In the genomic region with DNA sequence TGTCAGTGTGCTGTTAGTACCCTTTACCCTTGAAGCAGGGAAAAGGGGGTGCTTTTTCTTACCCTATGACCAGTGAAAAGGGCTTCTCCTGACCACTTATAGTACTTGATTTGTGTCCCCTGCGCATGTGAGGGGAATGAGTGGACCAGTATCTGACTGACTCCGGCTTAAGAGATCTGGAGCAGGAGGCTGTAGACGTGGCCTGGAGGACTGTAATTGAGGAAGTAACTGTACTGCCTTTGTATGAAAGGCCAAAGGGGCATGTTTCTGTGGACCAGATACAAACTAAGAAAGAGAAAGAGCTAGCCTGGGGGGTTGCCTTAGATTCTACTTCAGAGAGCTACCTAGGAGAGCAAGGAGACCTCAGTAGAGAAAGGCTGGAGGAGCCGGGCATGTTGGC, we compare ENCODE assay signal across 1 cellular context.
TF ChIP-seq lines count a peak whose summit lies in the region.

No MANE protein-coding gene starts in this region.

TF ChIP-seq in K562, 482 proteins besides CTCF, POLR2A, EP300 and RAD21 (continued from another document):
- TF ChIP-seq, protein P1, sequence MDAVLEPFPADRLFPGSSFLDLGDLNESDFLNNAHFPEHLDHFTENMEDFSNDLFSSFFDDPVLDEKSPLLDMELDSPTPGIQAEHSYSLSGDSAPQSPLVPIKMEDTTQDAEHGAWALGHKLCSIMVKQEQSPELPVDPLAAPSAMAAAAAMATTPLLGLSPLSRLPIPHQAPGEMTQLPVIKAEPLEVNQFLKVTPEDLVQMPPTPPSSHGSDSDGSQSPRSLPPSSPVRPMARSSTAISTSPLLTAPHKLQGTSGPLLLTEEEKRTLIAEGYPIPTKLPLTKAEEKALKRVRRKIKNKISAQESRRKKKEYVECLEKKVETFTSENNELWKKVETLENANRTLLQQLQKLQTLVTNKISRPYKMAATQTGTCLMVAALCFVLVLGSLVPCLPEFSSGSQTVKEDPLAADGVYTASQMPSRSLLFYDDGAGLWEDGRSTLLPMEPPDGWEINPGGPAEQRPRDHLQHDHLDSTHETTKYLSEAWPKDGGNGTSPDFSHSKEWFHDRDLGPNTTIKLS (IDR thresholded peaks at IDR 0.05; ENCODE audit: borderline replicate concordance, low read depth), result 0 out of 2 replicates have a peak, but pooled peaks have one; percentile 33
- TF ChIP-seq NRF1 (conservative IDR thresholded peaks at IDR 0.05 in 1 of 2, IDR thresholded peaks at IDR 0.05 in 1 of 2), result peak; percentile 72 to 76
- TF ChIP-seq, protein P2, sequence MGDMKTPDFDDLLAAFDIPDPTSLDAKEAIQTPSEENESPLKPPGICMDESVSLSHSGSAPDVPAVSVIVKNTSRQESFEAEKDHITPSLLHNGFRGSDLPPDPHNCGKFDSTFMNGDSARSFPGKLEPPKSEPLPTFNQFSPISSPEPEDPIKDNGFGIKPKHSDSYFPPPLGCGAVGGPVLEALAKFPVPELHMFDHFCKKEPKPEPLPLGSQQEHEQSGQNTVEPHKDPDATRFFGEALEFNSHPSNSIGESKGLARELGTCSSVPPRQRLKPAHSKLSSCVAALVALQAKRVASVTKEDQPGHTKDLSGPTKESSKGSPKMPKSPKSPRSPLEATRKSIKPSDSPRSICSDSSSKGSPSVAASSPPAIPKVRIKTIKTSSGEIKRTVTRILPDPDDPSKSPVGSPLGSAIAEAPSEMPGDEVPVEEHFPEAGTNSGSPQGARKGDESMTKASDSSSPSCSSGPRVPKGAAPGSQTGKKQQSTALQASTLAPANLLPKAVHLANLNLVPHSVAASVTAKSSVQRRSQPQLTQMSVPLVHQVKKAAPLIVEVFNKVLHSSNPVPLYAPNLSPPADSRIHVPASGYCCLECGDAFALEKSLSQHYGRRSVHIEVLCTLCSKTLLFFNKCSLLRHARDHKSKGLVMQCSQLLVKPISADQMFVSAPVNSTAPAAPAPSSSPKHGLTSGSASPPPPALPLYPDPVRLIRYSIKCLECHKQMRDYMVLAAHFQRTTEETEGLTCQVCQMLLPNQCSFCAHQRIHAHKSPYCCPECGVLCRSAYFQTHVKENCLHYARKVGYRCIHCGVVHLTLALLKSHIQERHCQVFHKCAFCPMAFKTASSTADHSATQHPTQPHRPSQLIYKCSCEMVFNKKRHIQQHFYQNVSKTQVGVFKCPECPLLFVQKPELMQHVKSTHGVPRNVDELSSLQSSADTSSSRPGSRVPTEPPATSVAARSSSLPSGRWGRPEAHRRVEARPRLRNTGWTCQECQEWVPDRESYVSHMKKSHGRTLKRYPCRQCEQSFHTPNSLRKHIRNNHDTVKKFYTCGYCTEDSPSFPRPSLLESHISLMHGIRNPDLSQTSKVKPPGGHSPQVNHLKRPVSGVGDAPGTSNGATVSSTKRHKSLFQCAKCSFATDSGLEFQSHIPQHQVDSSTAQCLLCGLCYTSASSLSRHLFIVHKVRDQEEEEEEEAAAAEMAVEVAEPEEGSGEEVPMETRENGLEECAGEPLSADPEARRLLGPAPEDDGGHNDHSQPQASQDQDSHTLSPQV (IDR thresholded peaks at IDR 0.05), result peak; percentile 21; the same call in 1 of the 2 replicates
